Comparison of ENCODE assay signal across 1 cellular context in the genomic region with DNA sequence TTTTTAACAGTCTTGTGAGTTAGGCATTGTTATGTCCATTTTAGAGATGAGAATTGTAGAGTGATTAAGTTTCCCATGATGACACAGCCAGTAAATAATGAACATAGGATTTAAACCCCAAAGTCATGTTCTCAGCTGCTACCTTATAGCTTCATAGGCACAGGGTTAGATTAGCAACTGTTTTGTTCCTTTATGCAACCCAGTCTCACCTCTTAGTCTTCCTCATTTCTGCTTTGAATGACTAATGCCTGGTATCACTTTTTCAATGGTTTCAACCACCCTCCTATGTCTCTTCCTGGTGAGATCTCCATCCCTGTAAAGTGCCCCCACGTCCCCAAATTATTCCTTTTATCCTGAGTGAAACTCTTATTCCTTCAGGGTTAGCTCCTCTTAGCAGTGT.
A peak's percentile ranks its signal among the peaks of the same experiment; 100 is the strongest.
TF ChIP-seq lines count a peak whose summit lies in the region.

No MANE protein-coding gene starts in this region.

TF ChIP-seq in GM12878, 131 proteins besides CTCF, POLR2A, EP300 and RAD21:
- no peak for TF ChIP-seq HSF1 (IDR thresholded peaks at IDR 0.05; ENCODE audit: low read depth, low read length)
- TF ChIP-seq JUNB (IDR thresholded peaks at IDR 0.05): peak; percentile 14; the same call in 1 of the 2 replicates
- TF ChIP-seq SPI1 (IDR thresholded peaks at IDR 0.05; ENCODE audit: borderline replicate concordance, insufficient read depth, low read depth, low read length): peak; percentile 51; the same call in 1 of the 2 replicates
